19 cellular contexts compared by ENCODE assay signal in genomic region chr6:37550436-37550835, GRCh38. TPM values are rescaled to one million over a fixed set of nuclear protein-coding genes. Genes with fewer than 3 reads are reported as not detected.
DNase-seq lines count a peak whose midpoint lies in the region; ATAC-seq, FAIRE-seq and TF ChIP-seq lines count a peak whose summit lies in the region.
"Had no signal": no experiment of that assay in that cellular context is flagged by ENCODE, and none has a peak within 500 bp of the region (broad histone marks: within the 10 kb centered on the region; RNA-seq: fewer than 3 reads in every experiment).

No MANE protein-coding gene starts in this region.

- H3K79me2 ChIP-seq in GM12878 (ENCODE audit: control insufficient read depth, insufficient read depth, low read length), result peaks cover 22% of the 10 kb centered on the region

- in situ Hi-C loops in GM12878 (cut with MboI), result loop anchor here (10.0 kb wide), 1 partner anchor 56 kb away; the partner anchor contains the start of gene CCDC167

- no peak overlapping the region for H3K9ac ChIP-seq in GM12878 (ENCODE audit: control insufficient read depth, insufficient read depth, low read length)
- H3K9ac ChIP-seq: KMS-11 had no signal

- intact Hi-C loops in GM12878 (cut with micrococcal nuclease; ENCODE audit: unreplicated experiment) (loop anchor here (10.0 kb wide), 1 partner anchor 396 kb away; no protein-coding TSS in a partner anchor), aorta (cut with DNase I) (no loop called here)

- WGBS in GM12878 (ENCODE audit: insufficient coverage, insufficient replicate concordance, low lambda C conversion rate, missing lambda C conversion rate), result 75% methylated on average over 6 of the region's 6 CpGs
- 34 to 46% methylated on average over 6 of the region's 6 CpGs for WGBS in aorta, 2 donors

- RAD21 ChIA-PET in GM12878 (lab: Charles Lee; ENCODE audit: unreplicated experiment), result interaction anchor here (1.3 to 9.3 kb wide), 3 partner anchors 12 to 53 kb away, joined by 4 to 174 read pairs (median 17); no protein-coding TSS in a partner anchor

- no peak for TF ChIP-seq POLR2A in GM12878 (IDR thresholded peaks at IDR 0.05; ENCODE audit: low read depth, low read length)

- POLR2A ChIA-PET in GM12878 (lab: Charles Lee), result interaction anchor here (4.2 to 6.2 kb wide), 2 partner anchors 11 to 12 kb away, joined by 25 to 114 read pairs; no protein-coding TSS in a partner anchor

- H3K4me1 ChIP-seq in GM12878 (ENCODE audit: control insufficient read depth, insufficient read depth, low read length) (peaks cover 77% of the 10 kb centered on the region), aorta (ENCODE audit: control insufficient read depth in 1 of 2, insufficient read depth in 2 of 2, low read length in 2 of 2) (no peaks in the 10 kb centered on the region)

- H3K4me3 ChIP-seq in GM12878, result no peak overlapping the region
- no peak overlapping the region for H3K4me3 ChIP-seq in aorta (ENCODE audit: low read length in 2 of 2)
- H3K4me3 ChIP-seq: gastroesophageal sphincter, smooth muscle cell had no signal

- H3K4me2 ChIP-seq in GM12878 (ENCODE audit: control insufficient read depth, insufficient read depth), result 0 out of 2 replicates have a peak overlapping the region, but pooled peaks have one; percentile 19
- H3K4me2 ChIP-seq: KMS-11, smooth muscle cell had no signal

- no peak for TF ChIP-seq RAD21 in GM12878 (IDR thresholded peaks at IDR 0.05; ENCODE audit: insufficient read depth, low read depth, low read length)

- BruUV-seq in GM12878 (replicated peaks; lab: Mats Ljungman, UMichigan), result no TSS peak

- no peaks in the 10 kb centered on the region for H3K27me3 ChIP-seq in GM12878 (replicated peaks in 1 of 2; ENCODE audit: control insufficient read depth in 2 of 2, insufficient read depth in 2 of 2, low read length in 1 of 2)
- no peaks in the 10 kb centered on the region for H3K27me3 ChIP-seq in aorta (ENCODE audit: control insufficient read depth in 1 of 2, insufficient read depth in 2 of 2, low read length in 1 of 2)

- no peak overlapping the region for H2AFZ ChIP-seq in GM12878 (ENCODE audit: control insufficient read depth, low read depth, low read length)

- no peaks in the 10 kb centered on the region for H4K20me1 ChIP-seq in GM12878 (ENCODE audit: control insufficient read depth, insufficient read depth)

- peak; percentile 46 for DNase-seq in AG08396 (ENCODE audit: low spot score)
- peak; percentile 49 for DNase-seq in LHCN-M2 (ENCODE audit: low read depth)
- no peak for DNase-seq in GM12878 (ENCODE audit: low read depth, low spot score)
- DNase-seq in kidney glomerular epithelial cell (lab: John Stamatoyannopoulos, UW), result peak; percentile 26
- DNase-seq in NCI-H1694 (lab: John Stamatoyannopoulos, UW), result no peak
- DNase-seq in aorta, result no peak
- no peak for DNase-seq in T1000 (lab: John Stamatoyannopoulos, UW)
- DNase-seq: activated CD4-positive, alpha-beta T cell treated with anti-CD3 and anti-CD28 coated beads for 4 hours; activated naive CD8-positive, alpha-beta T cell treated with anti-CD3 and anti-CD28 coated beads, Interleukin-2, amount 50 U/mL, for 24 hours; activated T-cell treated with anti-CD3 and anti-CD28 coated beads, Interleukin-2, amount 50 U/mL, for 24 hours; DMS 273 treated with DMSO at 0.1 percent for 48 hours; GOT3; immature natural killer cell; NCI-H1694 treated with DMSO at 0.1 percent for 48 hours; nucleus accumbens had no signal

- no peak for TF ChIP-seq EP300 in GM12878 (IDR thresholded peaks at IDR 0.05; ENCODE audit: borderline replicate concordance in 1 of 2, control insufficient read depth in 1 of 2, low read depth in 2 of 2, low read length in 2 of 2)

- H3K36me3 ChIP-seq in GM12878 (ENCODE audit: control insufficient read depth in 2 of 2, insufficient read depth in 2 of 2, low read length in 1 of 2) (no peaks in the 10 kb centered on the region), aorta (ENCODE audit: control insufficient read depth in 1 of 2, insufficient read depth in 2 of 2, low read length in 1 of 2) (no peaks in the 10 kb centered on the region)
- H3K36me3 ChIP-seq: gastroesophageal sphincter had no signal

- CTCF ChIA-PET in GM12878 (lab: Yijun Ruan, JAX), result interaction anchor here (0.6 to 16.5 kb wide), 4 partner anchors 12 to 59 kb away, joined by 3 to 235 read pairs (median 42); no protein-coding TSS in a partner anchor

- no peak for TF ChIP-seq CTCF in GM12878 (IDR thresholded peaks at IDR 0.05 in 2 of 3, conservative IDR thresholded peaks at IDR 0.05 in 1 of 3; ENCODE audit: control insufficient read depth in 2 of 3, extremely low read depth in 1 of 3, insufficient read depth in 1 of 3, low read depth in 3 of 3, low read length in 3 of 3)

- no peak for ATAC-seq in GM12878
- ATAC-seq in aorta (ENCODE audit: low FRiP score), result no peak
- ATAC-seq in GM19452 (IDR thresholded peaks at IDR 0.05; ENCODE audit: unreplicated experiment), result no peak
- ATAC-seq: activated naive CD8-positive, alpha-beta T cell treated with anti-CD3 and anti-CD28 coated beads, Interleukin-2, amount 50 U/mL, for 24 hours; gastroesophageal sphincter had no signal

- no peak for FAIRE-seq in GM12878 (lab: Jason Lieb, UNC)

- SMC1A ChIA-PET in GM12878 (lab: Charles Lee; ENCODE audit: uncharacterized antibody, unreplicated experiment), result interaction anchor here (1.0 to 15.4 kb wide), 5 partner anchors 13 to 55 kb away, joined by 3 to 232 read pairs (median 4); no protein-coding TSS in a partner anchor

- H3K9me3 ChIP-seq in GM12878 (replicated peaks; ENCODE audit: control insufficient read depth, insufficient read depth, low read length), result no peaks in the 10 kb centered on the region
- no peaks in the 10 kb centered on the region for H3K9me3 ChIP-seq in aorta (ENCODE audit: control insufficient read depth, low read length)
- H3K9me3 ChIP-seq: gastroesophageal sphincter had no signal

- H3K27ac ChIP-seq in GM12878 (ENCODE audit: control insufficient read depth, insufficient read depth) (peak overlapping the region; percentile 83), aorta (ENCODE audit: low read depth in 1 of 2, low read length in 2 of 2) (no peak overlapping the region)
- H3K27ac ChIP-seq: gastroesophageal sphincter, KMS-11 had no signal

TF ChIP-seq in GM12878, 131 proteins besides CTCF, POLR2A, EP300 and RAD21:
- TF ChIP-seq ATF7 (IDR thresholded peaks at IDR 0.05; ENCODE audit: low read depth) (peak; percentile 46; the same call in 1 of the 2 replicates), RFX5 (IDR thresholded peaks at IDR 0.05; ENCODE audit: low read depth, low read length) (no peak)
TF ChIP-seq in GM12878: peak in this region for 1.

RNA-seq across cellular contexts. Expression of gene CCDC167, which starts 50.7 kb away (rescaled TPM):
- total RNA-seq in LHCN-M2 (2014; rRNA removed), result 41.4 and 47.6 TPM in 2 replicates
- polyA plus RNA-seq in LHCN-M2 (2012), result 63.4 TPM
- 8.5 and 9.7 TPM in 2 replicates for total RNA-seq in GM12878 (2013; cell fraction: nucleolus; rRNA removed)
- total RNA-seq in GM12878 (2014; rRNA removed), result 92.6 and 102 TPM in 2 replicates
- total RNA-seq in GM12878 (2014; rRNA removed; fragmentation: Illumina TruSeq; extraction: Trizol), result 103 and 110 TPM in 2 replicates
- 70.8 and 74.9 TPM in 2 replicates for total RNA-seq in GM12878 (2021)
- polyA plus RNA-seq in GM12878 (2011; ENCODE audit: low read depth), result 76.2 TPM
- 84.1 and 109 TPM in 2 replicates for polyA plus RNA-seq in GM12878 (2011; rRNA removed)
- 165 and 304 TPM in 2 replicates for polyA plus RNA-seq in GM12878 (2011; cell fraction: cytosol; rRNA removed)
- polyA plus RNA-seq in GM12878 (2011; cell fraction: nucleus; rRNA removed), result 77.8 and 96.7 TPM in 2 replicates
- 92.0 and 93.8 TPM in 2 replicates for polyA plus RNA-seq in GM12878 (2012)
- 133 and 200 TPM in 2 replicates for polyA plus RNA-seq in GM12878 (2014; fragmentation: Illumina TruSeq; extraction: Trizol)
- polyA plus RNA-seq in GM12878 (2014; fragmentation: Nextera tagmentation; extraction: Ambion mirVana), result 100 to 1,000 TPM; 323 to 380 TPM
- polyA plus RNA-seq in GM12878 (2014; rRNA removed), result 99.5 and 99.6 TPM in 2 replicates
- polyA plus RNA-seq in GM12878 (2016; fragmentation: Nextera tagmentation; extraction: Ambion mirVana), result 100 to 1,000 TPM; 165 to 180 TPM
- 31.0 and 53.2 TPM in 2 replicates for polyA minus RNA-seq in GM12878 (2011; rRNA and poly(A)+ RNA removed)
- polyA minus RNA-seq in GM12878 (2011; cell fraction: cytosol; rRNA and poly(A)+ RNA removed), result 21.2 and 21.5 TPM in 2 replicates
- 7.5 and 13.0 TPM in 2 replicates for polyA minus RNA-seq in GM12878 (2011; cell fraction: nucleus; rRNA and poly(A)+ RNA removed)
- 10 to 100 TPM; 11.5 to 13.9 TPM for total RNA-seq in aorta
- 10 to 100 TPM; 15.8 to 34.1 TPM for polyA plus RNA-seq in aorta

Comparison
In these comparisons a context has a peak if more than half of its experiments do, and no peak if none do; other contexts are left out.
1. DNase-seq: peak in AG08396 (single experiment), LHCN-M2 (single experiment) and kidney glomerular epithelial cell (single experiment); none in GM12878 (single experiment), NCI-H1694 (single experiment), aorta (0 of 2) and T1000 (single experiment).